11 cellular contexts compared by ENCODE assay signal in the genomic region with DNA sequence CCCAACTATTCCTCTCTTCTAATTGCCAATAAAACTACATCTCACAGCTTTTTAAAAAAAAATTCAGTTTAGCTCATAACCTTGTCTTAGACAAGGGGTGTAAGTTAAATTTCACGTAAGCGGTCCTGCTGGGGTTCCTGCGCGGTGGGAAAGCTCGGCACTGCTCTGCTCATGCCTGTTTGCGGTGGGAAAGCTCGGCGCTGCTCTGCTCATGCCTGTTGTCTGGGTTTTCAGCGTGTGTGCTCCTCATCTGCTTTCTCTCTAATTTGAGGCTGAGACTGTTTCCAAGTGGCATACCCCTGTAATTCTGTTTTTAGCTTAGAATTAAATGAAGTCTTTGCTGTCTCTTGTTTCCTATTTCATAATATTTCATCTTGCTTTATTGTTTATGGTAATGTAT. TPM values are rescaled to one million over a fixed set of nuclear protein-coding genes. Genes with fewer than 3 reads are reported as not detected.
DNase-seq lines count a peak whose midpoint lies in the region; TF ChIP-seq lines count a peak whose summit lies in the region.
"Had no signal": no experiment of that assay in that cellular context is flagged by ENCODE, and none has a peak within 500 bp of the region (broad histone marks: within the 10 kb centered on the region; RNA-seq: fewer than 3 reads in every experiment).

No MANE protein-coding gene starts in this region.

- CTCF ChIA-PET in HEK293 (lab: Yijun Ruan, JAX), result interaction anchor here (0.6 to 1.0 kb wide), 2 partner anchors 11 to 147 kb away, joined by 3 to 7 read pairs; no protein-coding TSS in a partner anchor

- TF ChIP-seq CTCF in HEK293 (tag by site-specific recombination; IDR thresholded peaks at IDR 0.05) (no peak), cardiac fibroblast (IDR thresholded peaks at IDR 0.05; ENCODE audit: low read depth, low read length) (no peak)

- DNase-seq in AG08395 (ENCODE audit: low spot score) (peak; percentile 59), cardiac fibroblast (ENCODE audit: low read depth in 2 of 2) (peak; percentile 34), myocyte (ENCODE audit: low read depth) (peak; percentile 63), NCI-H82 (lab: John Stamatoyannopoulos, UW) (no peak), NCI-H2081 treated with DMSO at 0.1 percent for 48 hours (lab: John Stamatoyannopoulos, UW) (no peak), NCI-H1092 (lab: John Stamatoyannopoulos, UW) (no peak)
- no peak for DNase-seq in NK-92 treated with Interleukin-12 subunit alpha and Interleukin-12 subunit beta, amount 100 ng/mL, for 24 hours (lab: John Stamatoyannopoulos, UW)
- DNase-seq: HCEC 1CT, T-helper 2 cell had no signal

- H3K27ac ChIP-seq in HEK293 (ENCODE audit: extremely low read depth, low read depth, low read length), result no peak overlapping the region
- H3K27ac ChIP-seq: HL-60 had no signal

- no peaks in the 10 kb centered on the region for H3K9me3 ChIP-seq in HEK293 (ENCODE audit: control insufficient read depth, insufficient read depth, low read depth, low read length)

- no peaks in the 10 kb centered on the region for H3K36me3 ChIP-seq in HEK293 (ENCODE audit: control insufficient read depth in 2 of 2, insufficient read depth in 1 of 2, low read length in 2 of 2)

- no peak overlapping the region for H3K4me3 ChIP-seq in HEK293 (ENCODE audit: low read depth, low read length)
- H3K4me3 ChIP-seq in cardiac fibroblast (replicated peaks in 1 of 2; ENCODE audit: low read depth in 2 of 2, low read length in 2 of 2), result peak overlapping the region in 1 of 2 donors; percentile 33

- H3K4me1 ChIP-seq in HEK293 (ENCODE audit: control insufficient read depth, insufficient read depth, low read length), result peaks cover 5% of the 10 kb centered on the region

- POLR2A ChIA-PET in HEK293 (lab: Yijun Ruan, JAX), result interaction anchor here (0.7 kb wide), 1 partner anchor 225 kb away, joined by 3 read pairs; no protein-coding TSS in a partner anchor

TF ChIP-seq in HEK293, 187 proteins besides CTCF, POLR2A, EP300 and RAD21:
- TF ChIP-seq ZBTB17 (tag by site-specific recombination; IDR thresholded peaks at IDR 0.05) (peak; percentile 98), ZFHX2 (tag by site-specific recombination; conservative IDR thresholded peaks at IDR 0.05) (no peak)
TF ChIP-seq in HEK293: peak in this region for 1.

RNA-seq across cellular contexts. Expression of gene ARID1B, which starts 18.6 kb away (rescaled TPM):
- 23.3 and 26.2 TPM in 2 replicates for total RNA-seq in myocyte
- polyA plus RNA-seq in myocyte (2012), result 22.2 TPM

Comparison
In these comparisons a context has a peak if more than half of its experiments do, and no peak if none do; other contexts are left out.
1. DNase-seq: peak in AG08395 (single experiment), cardiac fibroblast (2 of 2) and myocyte (single experiment); none in NK-92 treated with Interleukin-12 subunit alpha and Interleukin-12 subunit beta, amount 100 ng/mL, for 24 hours (single experiment), NCI-H82 (single experiment), NCI-H2081 treated with DMSO at 0.1 percent for 48 hours (single experiment) and NCI-H1092 (single experiment).